2 cellular contexts compared by ENCODE assay signal in genomic region chr7:135154734-135155133, GRCh38.
TF ChIP-seq lines count a peak whose summit lies in the region.

No MANE protein-coding gene starts in this region.

TF ChIP-seq in HepG2, 621 proteins besides CTCF, POLR2A, EP300 and RAD21:
- TF ChIP-seq ELF1 (CRISPR knock-in tag; IDR thresholded peaks at IDR 0.05) = no peak
- TF ChIP-seq SOX5 (CRISPR knock-in tag; IDR thresholded peaks at IDR 0.05; ENCODE audit: borderline replicate concordance) = peak; percentile 65; the same call in 1 of the 2 replicates
- TF ChIP-seq, protein P1, sequence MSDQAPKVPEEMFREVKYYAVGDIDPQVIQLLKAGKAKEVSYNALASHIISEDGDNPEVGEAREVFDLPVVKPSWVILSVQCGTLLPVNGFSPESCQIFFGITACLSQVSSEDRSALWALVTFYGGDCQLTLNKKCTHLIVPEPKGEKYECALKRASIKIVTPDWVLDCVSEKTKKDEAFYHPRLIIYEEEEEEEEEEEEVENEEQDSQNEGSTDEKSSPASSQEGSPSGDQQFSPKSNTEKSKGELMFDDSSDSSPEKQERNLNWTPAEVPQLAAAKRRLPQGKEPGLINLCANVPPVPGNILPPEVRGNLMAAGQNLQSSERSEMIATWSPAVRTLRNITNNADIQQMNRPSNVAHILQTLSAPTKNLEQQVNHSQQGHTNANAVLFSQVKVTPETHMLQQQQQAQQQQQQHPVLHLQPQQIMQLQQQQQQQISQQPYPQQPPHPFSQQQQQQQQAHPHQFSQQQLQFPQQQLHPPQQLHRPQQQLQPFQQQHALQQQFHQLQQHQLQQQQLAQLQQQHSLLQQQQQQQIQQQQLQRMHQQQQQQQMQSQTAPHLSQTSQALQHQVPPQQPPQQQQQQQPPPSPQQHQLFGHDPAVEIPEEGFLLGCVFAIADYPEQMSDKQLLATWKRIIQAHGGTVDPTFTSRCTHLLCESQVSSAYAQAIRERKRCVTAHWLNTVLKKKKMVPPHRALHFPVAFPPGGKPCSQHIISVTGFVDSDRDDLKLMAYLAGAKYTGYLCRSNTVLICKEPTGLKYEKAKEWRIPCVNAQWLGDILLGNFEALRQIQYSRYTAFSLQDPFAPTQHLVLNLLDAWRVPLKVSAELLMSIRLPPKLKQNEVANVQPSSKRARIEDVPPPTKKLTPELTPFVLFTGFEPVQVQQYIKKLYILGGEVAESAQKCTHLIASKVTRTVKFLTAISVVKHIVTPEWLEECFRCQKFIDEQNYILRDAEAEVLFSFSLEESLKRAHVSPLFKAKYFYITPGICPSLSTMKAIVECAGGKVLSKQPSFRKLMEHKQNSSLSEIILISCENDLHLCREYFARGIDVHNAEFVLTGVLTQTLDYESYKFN (CRISPR knock-in tag; conservative IDR thresholded peaks at IDR 0.05) = 0 out of 2 replicates have a peak, but pooled peaks have one; percentile 12
- TF ChIP-seq TRIM24 (CRISPR knock-in tag; IDR thresholded peaks at IDR 0.05) = no peak
- peak; percentile 19; the same call in 1 of the 2 replicates for TF ChIP-seq HNF4A (CRISPR knock-in tag; IDR thresholded peaks at IDR 0.05)
- no peak for TF ChIP-seq SOX13 (IDR thresholded peaks at IDR 0.05)
- peak in 1 of 2 experiments; percentile 78; a peak in 2 of 4 replicates for TF ChIP-seq SOX13 (CRISPR knock-in tag; conservative IDR thresholded peaks at IDR 0.05 in 1 of 2, IDR thresholded peaks at IDR 0.05 in 1 of 2)
- 0 out of 2 replicates have a peak, but pooled peaks have one; percentile 34 for TF ChIP-seq NCOR1 (IDR thresholded peaks at IDR 0.05; ENCODE audit: borderline replicate concordance, low read length)

TF ChIP-seq in liver, 16 proteins besides CTCF, POLR2A, EP300 and RAD21:
- TF ChIP-seq HNF4A (conservative IDR thresholded peaks at IDR 0.05) = peak; percentile 14
- TF ChIP-seq GABPA (IDR thresholded peaks at IDR 0.05 in 1 of 2, conservative IDR thresholded peaks at IDR 0.05 in 1 of 2) = no peak
TF ChIP-seq in liver: peak in this region for 1.
